ENCODE assay signal across 10 cellular contexts in genomic region chr17:12395733-12396354, GRCh38.
DNase-seq lines count a peak whose midpoint lies in the region; ATAC-seq and TF ChIP-seq lines count a peak whose summit lies in the region.
"Had no signal": no experiment of that assay in that cellular context is flagged by ENCODE, and none has a peak within 500 bp of the region (broad histone marks: within the 10 kb centered on the region; RNA-seq: fewer than 3 reads in every experiment).

No MANE protein-coding gene starts in this region.

- no peaks in the 10 kb centered on the region for H3K36me3 ChIP-seq in right lobe of liver
- H3K36me3 ChIP-seq: HAP-1 had no signal

- POLR2A ChIA-PET in HEK293T (lab: Yijun Ruan, JAX), result no interaction called here

- intact Hi-C loops in right lobe of liver (cut with DNase I), result no loop called here

- no peaks in the 10 kb centered on the region for H3K27me3 ChIP-seq in right lobe of liver

- H3K9me3 ChIP-seq in right lobe of liver, result no peaks in the 10 kb centered on the region
- H3K9me3 ChIP-seq: HAP-1 had no signal

- ATAC-seq in right lobe of liver, result no peak

- no peak overlapping the region for H3K27ac ChIP-seq in right lobe of liver

- peak; percentile 61 for TF ChIP-seq CTCF in WI38 (IDR thresholded peaks at IDR 0.05; ENCODE audit: low read depth, low read length)
- TF ChIP-seq CTCF in right lobe of liver (IDR thresholded peaks at IDR 0.05), result peak in 3 of 4 donors; percentile 31 to 51 (median 36)

- CTCF ChIA-PET in HEK293T (lab: Yijun Ruan, JAX), result interaction anchor here (0.6 kb wide), 1 partner anchor 483 kb away, joined by 3 read pairs; no protein-coding TSS in a partner anchor

- DNase-seq in Daoy (ENCODE audit: low read depth) (peak; percentile 52), HEK293T (ENCODE audit: extremely low spot score) (peak; percentile 59), right lobe of liver (no peak), DMS114 treated with DMSO at 0.1 percent for 48 hours (lab: John Stamatoyannopoulos, UW; ENCODE audit: unreplicated experiment) (no peak), NCI-H748 treated with DMSO at 0.1 percent for 48 hours (lab: John Stamatoyannopoulos, UW) (no peak), T-helper 1 cell (no peak), mesenteric fat pad (ENCODE audit: low spot score) (no peak)
- DNase-seq: T-helper 9 cell had no signal

- TF ChIP-seq POLR2A in right lobe of liver (IDR thresholded peaks at IDR 0.05), result no peak

- no peaks in the 10 kb centered on the region for H3K4me1 ChIP-seq in right lobe of liver
- H3K4me1 ChIP-seq: HAP-1 had no signal

- no peak overlapping the region for H3K4me3 ChIP-seq in WI38 (ENCODE audit: low read depth, low read length)
- H3K4me3 ChIP-seq in right lobe of liver, result no peak overlapping the region
- H3K4me3 ChIP-seq: HAP-1 had no signal

- 24% methylated on average over 5 of the region's 5 CpGs for WGBS in right lobe of liver (ENCODE audit: insufficient coverage, low coverage, low lambda C conversion rate, missing lambda C conversion rate)

TF ChIP-seq in HEK293T, 16 proteins besides CTCF, POLR2A, EP300 and RAD21:
- TF ChIP-seq CTBP1 (IDR thresholded peaks at IDR 0.05; ENCODE audit: borderline replicate concordance) (no peak), SP1 (IDR thresholded peaks at IDR 0.05) (no peak), PKNOX1 (IDR thresholded peaks at IDR 0.05) (no peak), ARNT (IDR thresholded peaks at IDR 0.05) (no peak), FOXA1 (IDR thresholded peaks at IDR 0.05) (no peak), FOXK2 (IDR thresholded peaks at IDR 0.05) (no peak), HDGF (IDR thresholded peaks at IDR 0.05; ENCODE audit: borderline replicate concordance) (no peak), FOXM1 (IDR thresholded peaks at IDR 0.05; ENCODE audit: borderline replicate concordance) (no peak), L3MBTL2 (conservative IDR thresholded peaks at IDR 0.05) (no peak), TARDBP (IDR thresholded peaks at IDR 0.05) (no peak), BHLHE40 (IDR thresholded peaks at IDR 0.05; ENCODE audit: borderline replicate concordance) (no peak), LEF1 (IDR thresholded peaks at IDR 0.05; ENCODE audit: borderline replicate concordance) (no peak), SUZ12 (IDR thresholded peaks at IDR 0.05) (no peak), ZNF384 (IDR thresholded peaks at IDR 0.05) (no peak), NFRKB (IDR thresholded peaks at IDR 0.05) (no peak), ELF4 (IDR thresholded peaks at IDR 0.05) (no peak)

Comparison
In these comparisons a context has a peak if more than half of its experiments do, and no peak if none do; other contexts are left out.
1. DNase-seq: peak in Daoy (single experiment) and HEK293T (single experiment); none in right lobe of liver (0 of 3), DMS114 treated with DMSO at 0.1 percent for 48 hours (single experiment), NCI-H748 treated with DMSO at 0.1 percent for 48 hours (single experiment), T-helper 1 cell (0 of 5) and mesenteric fat pad (single experiment).